ENCODE assay signal across 18 cellular contexts in the genomic region with DNA sequence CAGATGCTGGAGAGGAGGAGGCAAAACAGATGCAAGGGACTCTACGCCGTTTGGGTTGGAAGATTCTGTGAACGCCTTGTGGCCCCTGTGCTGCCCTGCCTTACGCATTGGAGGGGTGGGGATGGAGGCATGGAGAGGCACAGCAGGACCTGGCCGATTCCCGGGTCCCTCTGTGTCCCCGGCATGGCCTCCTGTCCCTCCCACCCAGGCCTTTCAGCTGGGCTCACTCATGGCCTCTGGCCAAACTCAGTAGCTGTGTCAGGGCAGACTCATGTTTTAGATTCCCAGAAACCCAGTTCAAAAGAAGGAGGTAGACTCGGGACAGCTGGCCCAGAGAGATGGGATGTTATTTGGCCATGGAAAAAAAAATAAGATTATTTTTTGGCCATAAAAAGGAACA. TPM values are rescaled to one million over a fixed set of nuclear protein-coding genes. Genes with fewer than 3 reads are reported as not detected.
"Had no signal": no experiment of that assay in that cellular context is flagged by ENCODE, and none has a peak within 500 bp of the region (broad histone marks: within the 10 kb centered on the region; RNA-seq: fewer than 3 reads in every experiment).

No MANE protein-coding gene starts in this region.

- H3K27me3 Mint-ChIP-seq: activated B cell treated with CpG ODN at 0.5 μM for 24 hours; effector memory CD8-positive, alpha-beta T cell had no signal

- DNase-seq: activated B cell treated with CpG ODN at 0.5 μM for 24 hours; activated CD4-positive, alpha-beta T cell treated with anti-CD3 and anti-CD28 coated beads for 48 hours; activated CD8-positive, alpha-beta memory T cell treated with anti-CD3 and anti-CD28 coated beads, Interleukin-2, amount 50 U/mL, for 48 hours; activated gamma-delta T cell; activated T-cell treated with anti-CD3 and anti-CD28 coated beads, Interleukin-2, amount 50 U/mL, for 72 hours; brain microvascular endothelial cell; effector memory CD8-positive, alpha-beta T cell; foreskin keratinocyte; immature natural killer cell; stimulated activated CD4-positive, alpha-beta T cell treated with anti-CD3 and anti-CD28 coated beads, Interleukin-2, amount 100 ng/mL, for 48 hours; stimulated activated naive B cell treated with anti-CD40 and anti-IgM and Interleukin-4, amounts not matched to agents 10 μg/mL and 1 μg/mL and 100 μg/mL, for 72 hours; thyroid gland had no signal

- H3K4me3 Mint-ChIP-seq: activated B cell treated with CpG ODN at 0.5 μM for 24 hours; activated T-cell treated with anti-CD3 and anti-CD28 coated beads, Interleukin-2, amount 50 U/mL, for 72 hours; dendritic cell treated with granulocyte-macrophage colony-stimulating factor and Interleukin-4, amounts not matched to agents 40 ng/mL and 50 ng/mL, for 4 days; effector memory CD8-positive, alpha-beta T cell; immature natural killer cell; mesothelial cell of epicardium; stimulated activated naive B cell treated with anti-CD40 and anti-IgM and Interleukin-4, amounts not matched to agents 10 μg/mL and 1 μg/mL and 100 μg/mL, for 72 hours; T-helper 1 cell treated with Interleukin-12 subunit alpha and Interleukin-12 subunit beta and Interleukin-4 antibody, amounts not matched to agents 30 μg/mL and 1 μg/mL, for 36 hours had no signal

- H3K9me3 Mint-ChIP-seq: activated B cell treated with CpG ODN at 0.5 μM for 24 hours; activated naive CD4-positive, alpha-beta T cell treated with anti-CD3 and anti-CD28 coated beads, Interleukin-2, amount 50 U/mL, for 72 hours; activated T-cell treated with anti-CD3 and anti-CD28 coated beads, Interleukin-2, amount 50 U/mL, for 72 hours; dendritic cell treated with granulocyte-macrophage colony-stimulating factor and Interleukin-4, amounts not matched to agents 40 ng/mL and 50 ng/mL, for 4 days; effector memory CD8-positive, alpha-beta T cell; immature natural killer cell; mesothelial cell of epicardium; stimulated activated naive B cell treated with anti-CD40 and anti-IgM and Interleukin-4, amounts not matched to agents 10 μg/mL and 1 μg/mL and 100 μg/mL, for 72 hours; T-helper 1 cell treated with Interleukin-12 subunit alpha and Interleukin-12 subunit beta and Interleukin-4 antibody, amounts not matched to agents 30 μg/mL and 1 μg/mL, for 36 hours had no signal

- H3K27ac ChIP-seq: brain microvascular endothelial cell, foreskin keratinocyte, ovary, thyroid gland had no signal

- H3K9me3 ChIP-seq: ovary, thyroid gland had no signal

- H3K4me3 ChIP-seq: lung, ovary, thyroid gland had no signal

- H3K27ac Mint-ChIP-seq: activated B cell treated with CpG ODN at 0.5 μM for 24 hours; activated T-cell treated with anti-CD3 and anti-CD28 coated beads, Interleukin-2, amount 50 U/mL, for 72 hours; dendritic cell treated with granulocyte-macrophage colony-stimulating factor and Interleukin-4, amounts not matched to agents 40 ng/mL and 50 ng/mL, for 4 days; mesothelial cell of epicardium; stimulated activated naive B cell treated with anti-CD40 and anti-IgM and Interleukin-4, amounts not matched to agents 10 μg/mL and 1 μg/mL and 100 μg/mL, for 72 hours; T-helper 1 cell treated with Interleukin-12 subunit alpha and Interleukin-12 subunit beta and Interleukin-4 antibody, amounts not matched to agents 30 μg/mL and 1 μg/mL, for 36 hours had no signal

- H3K27me3 ChIP-seq: ovary, thyroid gland had no signal

- H3K4me1 ChIP-seq: foreskin keratinocyte, thyroid gland had no signal

- H3K36me3 Mint-ChIP-seq: activated naive CD4-positive, alpha-beta T cell treated with anti-CD3 and anti-CD28 coated beads, Interleukin-2, amount 50 U/mL, for 72 hours; mesothelial cell of epicardium had no signal

- ATAC-seq: activated naive CD4-positive, alpha-beta T cell treated with anti-CD3 and anti-CD28 coated beads, Interleukin-2, amount 50 U/mL, for 72 hours; activated T-cell treated with anti-CD3 and anti-CD28 coated beads, Interleukin-2, amount 50 U/mL, for 72 hours; effector memory CD8-positive, alpha-beta T cell; foreskin keratinocyte; stimulated activated naive B cell treated with anti-CD40 and anti-IgM and Interleukin-4, amounts not matched to agents 10 μg/mL and 1 μg/mL and 100 μg/mL, for 72 hours had no signal

- H3K36me3 ChIP-seq: brain microvascular endothelial cell, ovary, thyroid gland had no signal

RNA-seq across cellular contexts. Expression of a gene that starts 40.1 kb away (rescaled TPM):
- total RNA-seq: foreskin keratinocyte, mesothelial cell of epicardium had no signal
